In the genomic region with DNA sequence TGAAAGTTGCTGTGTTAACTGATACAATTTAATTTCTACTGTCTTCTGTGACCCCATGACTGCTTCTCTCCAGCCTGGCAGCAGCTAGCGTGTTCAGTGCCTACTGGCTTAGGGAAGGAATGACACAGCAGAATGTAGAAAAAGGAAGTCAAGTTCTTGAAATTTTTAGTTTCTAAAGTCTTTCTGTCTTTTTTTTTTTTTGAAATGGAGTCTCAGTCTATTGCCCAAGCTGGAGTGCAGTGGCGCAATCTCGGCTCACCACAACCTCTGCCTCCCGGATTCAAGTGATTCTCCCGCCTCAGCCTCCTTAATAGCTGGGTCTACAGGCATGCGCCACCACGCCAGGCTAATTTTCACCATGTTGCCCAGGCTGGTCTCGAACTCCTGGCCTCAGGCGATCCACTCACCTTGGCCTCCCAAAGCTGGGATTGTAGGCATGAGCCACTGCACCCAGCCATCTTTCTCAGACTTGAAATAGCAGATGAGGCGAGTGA, we compare ENCODE assay signal across 8 cellular contexts. TPM values are rescaled to one million over a fixed set of nuclear protein-coding genes. Genes with fewer than 3 reads are reported as not detected.
DNase-seq lines count a peak whose midpoint lies in the region; ATAC-seq and TF ChIP-seq lines count a peak whose summit lies in the region.

No MANE protein-coding gene starts in this region.

- H3K9ac ChIP-seq in mesendoderm (ENCODE audit: low read length) = no peak overlapping the region

- no peak overlapping the region for H4K5ac ChIP-seq in mesendoderm (ENCODE audit: low read length)

- H3K36me3 Mint-ChIP-seq in activated naive CD4-positive, alpha-beta T cell treated with anti-CD3 and anti-CD28 coated beads, Interleukin-2, amount 10 ng/mL, durations not matched to agents 7 days and 5 days = peaks cover 4% of the 10 kb centered on the region

- H3K4ac ChIP-seq in mesendoderm (ENCODE audit: low read depth, low read length) = no peak overlapping the region

- no peak overlapping the region for H2AK5ac ChIP-seq in mesendoderm (ENCODE audit: low read length)

- no peak overlapping the region for H2BK120ac ChIP-seq in mesendoderm (ENCODE audit: low read depth, low read length)

- H3K4me3 ChIP-seq in lung (no peak overlapping the region), mesendoderm (ENCODE audit: low read length) (no peak overlapping the region)

- TF ChIP-seq CTCF in lung (IDR thresholded peaks at IDR 0.05; ENCODE audit: control extremely low read depth, extremely low read depth) = no peak

- no peaks in the 10 kb centered on the region for H3K9me3 ChIP-seq in lung (ENCODE audit: control insufficient read depth in 2 of 2, insufficient read depth in 1 of 2, low read length in 1 of 2)

- peak; percentile 44 for ATAC-seq in HG03432 (IDR thresholded peaks at IDR 0.05; ENCODE audit: unreplicated experiment)
- ATAC-seq in lung (ENCODE audit: insufficient read depth, low FRiP score) = peak; percentile 42
- no peak for ATAC-seq in HG03097 (IDR thresholded peaks at IDR 0.05; ENCODE audit: low FRiP score, unreplicated experiment)

- H3K56ac ChIP-seq in mesendoderm (ENCODE audit: low read length) = no peak overlapping the region

- CTCF ChIA-PET in activated naive CD4-positive, alpha-beta T cell treated with anti-CD3 and anti-CD28 coated beads, Interleukin-2, amount 10 ng/mL, durations not matched to agents 7 days and 5 days (lab: Charles Lee) = interaction anchor here (0.6 to 4.0 kb wide), 6 partner anchors 18 to 339 kb away, joined by 3 to 19 read pairs (median 5); no protein-coding TSS in a partner anchor

- 48 to 69% methylated on average over 10 of the region's 10 CpGs for WGBS in lung, 2 donors
- no CpG with 5 or more reads among the region's 10 CpGs for WGBS in mesendoderm (ENCODE audit: extremely low coverage, insufficient coverage, low lambda C conversion rate)

- no peak overlapping the region for H2BK5ac ChIP-seq in mesendoderm (ENCODE audit: low read length)

- no peak overlapping the region for H3K4me2 ChIP-seq in mesendoderm (ENCODE audit: low read length)

- H3K9me3 Mint-ChIP-seq in activated naive CD4-positive, alpha-beta T cell treated with anti-CD3 and anti-CD28 coated beads, Interleukin-2, amount 10 ng/mL, durations not matched to agents 7 days and 5 days = no peaks in the 10 kb centered on the region

- no peaks in the 10 kb centered on the region for H3K27me3 Mint-ChIP-seq in activated naive CD4-positive, alpha-beta T cell treated with anti-CD3 and anti-CD28 coated beads, Interleukin-2, amount 10 ng/mL, durations not matched to agents 7 days and 5 days

- no peaks in the 10 kb centered on the region for H3K36me3 ChIP-seq in lung (ENCODE audit: control insufficient read depth in 2 of 2, insufficient read depth in 2 of 2, low read length in 2 of 2)
- H3K36me3 ChIP-seq in mesendoderm (ENCODE audit: control insufficient read depth, insufficient read depth, low read length) = no peaks in the 10 kb centered on the region

- DNase-seq in GF-D8 (lab: John Stamatoyannopoulos, UW) (peak; percentile 96), lung (ENCODE audit: low spot score) (peak; percentile 70), DMS114 treated with DMSO at 0.1 percent for 48 hours (lab: John Stamatoyannopoulos, UW; ENCODE audit: unreplicated experiment) (no peak), NCI-H345 treated with DMSO at 0.1 percent for 48 hours (lab: John Stamatoyannopoulos, UW; ENCODE audit: unreplicated experiment) (no peak), mesendoderm (no peak)
- DNase-seq in activated naive CD4-positive, alpha-beta T cell treated with anti-CD3 and anti-CD28 coated beads, Interleukin-2, amount 10 ng/mL, durations not matched to agents 7 days and 5 days = peak; percentile 41

- H3K4me3 Mint-ChIP-seq in activated naive CD4-positive, alpha-beta T cell treated with anti-CD3 and anti-CD28 coated beads, Interleukin-2, amount 10 ng/mL, durations not matched to agents 7 days and 5 days = no peak overlapping the region

- H3K4me1 Mint-ChIP-seq in activated naive CD4-positive, alpha-beta T cell treated with anti-CD3 and anti-CD28 coated beads, Interleukin-2, amount 10 ng/mL, durations not matched to agents 7 days and 5 days = peaks cover 57% of the 10 kb centered on the region

- H3K27me3 ChIP-seq in lung (ENCODE audit: control insufficient read depth, insufficient read depth) (no peaks in the 10 kb centered on the region), mesendoderm (ENCODE audit: insufficient read depth, low read length, poor library complexity) (no peaks in the 10 kb centered on the region)

- no peak overlapping the region for H3K18ac ChIP-seq in mesendoderm (ENCODE audit: low read length)

- peak overlapping the region; percentile 99 for H3K27ac Mint-ChIP-seq in activated naive CD4-positive, alpha-beta T cell treated with anti-CD3 and anti-CD28 coated beads, Interleukin-2, amount 10 ng/mL, durations not matched to agents 7 days and 5 days

- H2BK15ac ChIP-seq in mesendoderm (replicated peaks; ENCODE audit: low read depth) = no peak overlapping the region

- peak overlapping the region in 1 of 2 donors; percentile 74 for H3K27ac ChIP-seq in lung (ENCODE audit: low read depth in 1 of 2, low read length in 1 of 2)
- no peak overlapping the region for H3K27ac ChIP-seq in mesendoderm (ENCODE audit: low read depth, low read length)

- H3K4me1 ChIP-seq in lung (ENCODE audit: control insufficient read depth in 2 of 2, insufficient read depth in 2 of 2, low read length in 2 of 2) (peaks cover 0 to 5% of the 10 kb centered on the region in 2 donors), mesendoderm (ENCODE audit: control insufficient read depth, low read depth, low read length) (no peaks in the 10 kb centered on the region)

- no peak overlapping the region for H4K8ac ChIP-seq in mesendoderm (ENCODE audit: low read depth, low read length)

- H3K79me1 ChIP-seq in mesendoderm (ENCODE audit: low read length) = no peaks in the 10 kb centered on the region

- H3K79me2 ChIP-seq in mesendoderm (ENCODE audit: control insufficient read depth, insufficient read depth, low read length) = no peaks in the 10 kb centered on the region

- H3K23ac ChIP-seq in mesendoderm (ENCODE audit: low read length) = no peak overlapping the region

RNA-seq across cellular contexts. Expression of a gene that starts 32.4 kb away (rescaled TPM):
- 10 to 100 TPM; 89.2 to 93.8 TPM for total RNA-seq in lung
- polyA plus RNA-seq in lung = 100 to 1,000 TPM in 1 of 2 donors, 10 to 100 TPM in 1; 88.3 to 160 TPM
- 92.8 TPM for polyA plus RNA-seq in mesendoderm (2013, experiment 1 of 2)
- 98.8 TPM for polyA plus RNA-seq in mesendoderm (2013, experiment 2 of 2)

RNA-seq across cellular contexts. Expression of a gene that starts 39.3 kb away (rescaled TPM):
- total RNA-seq in lung = 10 to 100 TPM; 47.9 to 50.0 TPM
- polyA plus RNA-seq in lung = 10 to 100 TPM; 67.3 to 74.1 TPM
- 273 TPM for polyA plus RNA-seq in mesendoderm (2013, experiment 1 of 2)
- polyA plus RNA-seq in mesendoderm (2013, experiment 2 of 2) = 276 TPM

RNA-seq across cellular contexts. Expression of a gene that starts 46.4 kb away (rescaled TPM):
- 10 to 100 TPM; 39.4 to 50.8 TPM for total RNA-seq in lung
- 10 to 100 TPM; 15.7 to 34.6 TPM for polyA plus RNA-seq in lung
- polyA plus RNA-seq in mesendoderm (2013, experiment 1 of 2) = 26.4 TPM
- 25.4 TPM for polyA plus RNA-seq in mesendoderm (2013, experiment 2 of 2)

Comparison
In these comparisons a context has a peak if more than half of its experiments do, and no peak if none do; other contexts are left out.
1. DNase-seq: peak in GF-D8 (single experiment), activated naive CD4-positive, alpha-beta T cell treated with anti-CD3 and anti-CD28 coated beads, Interleukin-2, amount 10 ng/mL, durations not matched to agents 7 days and 5 days (single experiment) and lung (single experiment); none in DMS114 treated with DMSO at 0.1 percent for 48 hours (single experiment), NCI-H345 treated with DMSO at 0.1 percent for 48 hours (single experiment) and mesendoderm (single experiment).